In the genomic region with DNA sequence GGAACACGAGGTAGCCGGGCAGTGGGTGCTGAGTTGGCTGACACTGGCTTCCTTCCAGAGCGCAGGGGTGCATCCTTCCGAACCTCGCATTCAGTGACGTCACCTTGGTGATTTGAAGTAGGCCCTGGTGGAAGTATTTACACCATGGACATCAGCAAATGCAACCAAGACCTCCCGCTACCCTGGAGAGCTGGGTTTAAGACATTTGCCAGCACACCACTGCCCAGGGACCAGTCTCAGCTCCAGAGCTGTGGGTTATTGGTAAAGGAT, we compare ENCODE assay signal across 15 cellular contexts.
DNase-seq lines count a peak whose midpoint lies in the region; ATAC-seq, FAIRE-seq and TF ChIP-seq lines count a peak whose summit lies in the region.
"Had no signal": no experiment of that assay in that cellular context is flagged by ENCODE, and none has a peak within 500 bp of the region (broad histone marks: within the 10 kb centered on the region; RNA-seq: fewer than 3 reads in every experiment).

No MANE protein-coding gene starts in this region.

- intact Hi-C loops in HepG2 (cut with micrococcal nuclease; ENCODE audit: unreplicated experiment) (loop anchor here (1.0 kb wide), 1 partner anchor 426 kb away; no protein-coding TSS in a partner anchor), right lobe of liver (cut with DNase I) (loop anchor here (5.0 to 10.0 kb wide), 3 partner anchors 425 to 515 kb away; a partner anchor contains a TSS), vagina (cut with DNase I) (no loop called here)

- no peaks in the 10 kb centered on the region for H3K79me2 ChIP-seq in HepG2 (ENCODE audit: insufficient read depth, low read length)

- peaks cover 0 to 11% of the 10 kb centered on the region in 2 experiments; a peak in 1 of 5 replicates for H3K27me3 ChIP-seq in HepG2 (ENCODE audit: control insufficient read depth in 1 of 2, insufficient read depth in 2 of 2, low read length in 2 of 2)
- H3K27me3 ChIP-seq in right lobe of liver: no peaks in the 10 kb centered on the region
- H3K27me3 ChIP-seq in vagina: no peaks in the 10 kb centered on the region
- H3K27me3 ChIP-seq: MG63, SJSA1 had no signal

- no peak for TF ChIP-seq RAD21 in HepG2 (CRISPR knock-in tag; IDR thresholded peaks at IDR 0.05)

- no TSS peak for BruUV-seq in HepG2 (replicated peaks; lab: Mats Ljungman, UMichigan)

- no peaks in the 10 kb centered on the region for H4K20me1 ChIP-seq in HepG2 (ENCODE audit: insufficient read depth, low read length)

- H3K27me3 Mint-ChIP-seq in chondrocyte (ENCODE audit: low read depth): peaks cover 26% of the 10 kb centered on the region
- peaks cover 3 to 35% (median 18%) of the 10 kb centered on the region in 5 donors for H3K27me3 Mint-ChIP-seq in naive thymus-derived CD8-positive, alpha-beta T cell

- TF ChIP-seq CTCF in HepG2 (CRISPR knock-in tag; IDR thresholded peaks at IDR 0.05) (no peak), right lobe of liver (IDR thresholded peaks at IDR 0.05) (no peak), chondrocyte (IDR thresholded peaks at IDR 0.05) (no peak), vagina (IDR thresholded peaks at IDR 0.05) (no peak)

- no peak for ATAC-seq in HepG2
- no peak for ATAC-seq in right lobe of liver
- ATAC-seq in naive thymus-derived CD8-positive, alpha-beta T cell: no peak
- ATAC-seq in HG02884 (IDR thresholded peaks at IDR 0.05; ENCODE audit: unreplicated experiment): no peak
- ATAC-seq in GM21717 (IDR thresholded peaks at IDR 0.05; ENCODE audit: unreplicated experiment): no peak

- POLR2A ChIA-PET in HepG2 (lab: Yijun Ruan, JAX): no interaction called here
- POLR2A ChIA-PET in naive thymus-derived CD8-positive, alpha-beta T cell (lab: Charles Lee): no interaction called here

- H3K4me1 ChIP-seq in HepG2 (ENCODE audit: insufficient read depth, low read length): no peaks in the 10 kb centered on the region
- no peaks in the 10 kb centered on the region for H3K4me1 ChIP-seq in right lobe of liver
- no peaks in the 10 kb centered on the region for H3K4me1 ChIP-seq in vagina
- H3K4me1 ChIP-seq: SJSA1 had no signal

- H3K4me1 Mint-ChIP-seq in chondrocyte (ENCODE audit: low read depth): no peaks in the 10 kb centered on the region
- H3K4me1 Mint-ChIP-seq in naive thymus-derived CD8-positive, alpha-beta T cell: peaks cover 0 to 5% (median 2%) of the 10 kb centered on the region in 4 donors

- no peak overlapping the region for H3K27ac ChIP-seq in HepG2 (ENCODE audit: extremely low read length, insufficient read depth, low read length)
- H3K27ac ChIP-seq in right lobe of liver: no peak overlapping the region
- no peak overlapping the region for H3K27ac ChIP-seq in vagina
- H3K27ac ChIP-seq: SJSA1 had no signal

- H3K9me3 ChIP-seq in HepG2 (ENCODE audit: low read length) (no peaks in the 10 kb centered on the region), right lobe of liver (no peaks in the 10 kb centered on the region), vagina (no peaks in the 10 kb centered on the region)
- H3K9me3 ChIP-seq: MG63, SJSA1 had no signal

- TF ChIP-seq EP300 in HepG2 (IDR thresholded peaks at IDR 0.05; ENCODE audit: low read depth in 2 of 2, low read length in 2 of 2): no peak
- no peak for TF ChIP-seq EP300 in HepG2 (CRISPR knock-in tag; IDR thresholded peaks at IDR 0.05; ENCODE audit: borderline replicate concordance)

- CTCF ChIA-PET in HepG2 (lab: Yijun Ruan, JAX; ENCODE audit: low intra/inter-chr PET ratio, low total read pairs): interaction anchor here (1.1 to 2.6 kb wide), 3 partner anchors 421 to 516 kb away, joined by 3 to 22 read pairs (median 15); no protein-coding TSS in a partner anchor

- in situ Hi-C loops in HepG2 (cut with HindIII; ENCODE audit: extremely low pct_ligation_motif_present, low pct_unique_long_range_greater_than_20kb): loop anchor here (5.0 to 25.0 kb wide), 3 partner anchors 427 to 922 kb away; no protein-coding TSS in a partner anchor

- H2AFZ ChIP-seq in HepG2 (ENCODE audit: low read length): no peak overlapping the region

- no peaks in the 10 kb centered on the region for H3K36me3 Mint-ChIP-seq in chondrocyte (ENCODE audit: low read depth)
- H3K36me3 Mint-ChIP-seq in naive thymus-derived CD8-positive, alpha-beta T cell: no peaks in the 10 kb centered on the region
- H3K36me3 Mint-ChIP-seq: CD4-positive, alpha-beta memory T cell had no signal

- no peak overlapping the region for H3K4me2 ChIP-seq in HepG2 (ENCODE audit: low read depth, low read length)

- TF ChIP-seq POLR2A in HepG2 (IDR thresholded peaks at IDR 0.05; ENCODE audit: insufficient read depth in 1 of 2, low read depth in 2 of 2, low read length in 2 of 2) (no peak), right lobe of liver (IDR thresholded peaks at IDR 0.05) (no peak), vagina (IDR thresholded peaks at IDR 0.05) (no peak)

- no peak overlapping the region for H3K27ac Mint-ChIP-seq in chondrocyte (ENCODE audit: unreplicated experiment)
- no peak overlapping the region for H3K27ac Mint-ChIP-seq in naive thymus-derived CD8-positive, alpha-beta T cell

- no peak overlapping the region for H3K9ac ChIP-seq in HepG2 (ENCODE audit: insufficient read depth, low read depth, low read length)

- no peak overlapping the region for H3K4me3 Mint-ChIP-seq in chondrocyte (ENCODE audit: unreplicated experiment)
- no peak overlapping the region for H3K4me3 Mint-ChIP-seq in naive thymus-derived CD8-positive, alpha-beta T cell
- H3K4me3 Mint-ChIP-seq: CD4-positive, alpha-beta memory T cell had no signal

- DNase-seq in HepG2 (ENCODE audit: low spot score) (no peak), right lobe of liver (no peak), chondrocyte (ENCODE audit: low spot score) (peak; percentile 58), mesenteric fat pad (ENCODE audit: low spot score) (peak; percentile 53), vagina (ENCODE audit: extremely low spot score in 2 of 2) (peak; percentile 61 to 76)
- DNase-seq in naive thymus-derived CD8-positive, alpha-beta T cell: no peak
- DNase-seq: GOT3, NCI-H524 treated with DMSO at 0.1 percent for 48 hours had no signal

- H3K4me3 ChIP-seq in HepG2 (replicated peaks in 1 of 3; ENCODE audit: insufficient read depth in 1 of 3, low read depth in 2 of 3, low read length in 3 of 3) (no peak overlapping the region), right lobe of liver (no peak overlapping the region), vagina (no peak overlapping the region)
- H3K4me3 ChIP-seq: MG63, SJSA1 had no signal

- no peaks in the 10 kb centered on the region for H3K9me3 Mint-ChIP-seq in chondrocyte (ENCODE audit: low read depth)
- no peaks in the 10 kb centered on the region for H3K9me3 Mint-ChIP-seq in naive thymus-derived CD8-positive, alpha-beta T cell
- H3K9me3 Mint-ChIP-seq: CD4-positive, alpha-beta memory T cell had no signal

- 35% methylated on average over 5 of the region's 7 CpGs for WGBS in HepG2 (ENCODE audit: low lambda C conversion rate)
- WGBS in right lobe of liver (ENCODE audit: insufficient coverage, low coverage, low lambda C conversion rate, missing lambda C conversion rate): 30% methylated on average over 4 of the region's 7 CpGs

- FAIRE-seq in HepG2 (lab: Jason Lieb, UNC): no peak
- FAIRE-seq: A204.1, G401.6 had no signal

- H3K36me3 ChIP-seq in HepG2 (replicated peaks in 1 of 2; ENCODE audit: control insufficient read depth in 1 of 2, insufficient read depth in 2 of 2, low read length in 2 of 2) (no peaks in the 10 kb centered on the region), right lobe of liver (no peaks in the 10 kb centered on the region), vagina (no peaks in the 10 kb centered on the region)
- H3K36me3 ChIP-seq: MG63, SJSA1 had no signal

TF ChIP-seq in HepG2, 621 proteins besides CTCF, POLR2A, EP300 and RAD21:
- TF ChIP-seq ATF7 (IDR thresholded peaks at IDR 0.05) (peak; percentile 83), ATF7 (CRISPR knock-in tag; IDR thresholded peaks at IDR 0.05) (no peak), CREB1 (IDR thresholded peaks at IDR 0.05) (peak; percentile 92), CREB1 (CRISPR knock-in tag; IDR thresholded peaks at IDR 0.05) (no peak), ZNF549 (CRISPR knock-in tag; IDR thresholded peaks at IDR 0.05) (no peak)

Comparison
In these comparisons a context has a peak if more than half of its experiments do, and no peak if none do; other contexts are left out.
1. DNase-seq: peak in chondrocyte (single experiment), mesenteric fat pad (single experiment) and vagina (2 of 2); none in HepG2 (single experiment), right lobe of liver (0 of 3) and naive thymus-derived CD8-positive, alpha-beta T cell (0 of 10).